1 cellular context compared by ENCODE assay signal in genomic region chr6:135195522-135195921, GRCh38.
TF ChIP-seq lines count a peak whose summit lies in the region.

No MANE protein-coding gene starts in this region.

TF ChIP-seq in WTC11, 78 proteins besides CTCF, POLR2A, EP300 and RAD21 (continued from another document):
- TF ChIP-seq USF2 (CRISPR knock-in tag; IDR thresholded peaks at IDR 0.05) (no peak), TEAD4 (CRISPR knock-in tag; IDR thresholded peaks at IDR 0.05) (no peak), RELA (CRISPR knock-in tag; IDR thresholded peaks at IDR 0.05; ENCODE audit: borderline replicate concordance) (no peak), E2F4 (CRISPR knock-in tag; IDR thresholded peaks at IDR 0.05; ENCODE audit: borderline replicate concordance, low read depth) (no peak), EMX1 (CRISPR knock-in tag; IDR thresholded peaks at IDR 0.05) (no peak), FOXJ3 (CRISPR knock-in tag; IDR thresholded peaks at IDR 0.05; ENCODE audit: borderline replicate concordance) (no peak), ZNF138 (CRISPR knock-in tag; conservative IDR thresholded peaks at IDR 0.05) (no peak)
- TF ChIP-seq, protein P1, sequence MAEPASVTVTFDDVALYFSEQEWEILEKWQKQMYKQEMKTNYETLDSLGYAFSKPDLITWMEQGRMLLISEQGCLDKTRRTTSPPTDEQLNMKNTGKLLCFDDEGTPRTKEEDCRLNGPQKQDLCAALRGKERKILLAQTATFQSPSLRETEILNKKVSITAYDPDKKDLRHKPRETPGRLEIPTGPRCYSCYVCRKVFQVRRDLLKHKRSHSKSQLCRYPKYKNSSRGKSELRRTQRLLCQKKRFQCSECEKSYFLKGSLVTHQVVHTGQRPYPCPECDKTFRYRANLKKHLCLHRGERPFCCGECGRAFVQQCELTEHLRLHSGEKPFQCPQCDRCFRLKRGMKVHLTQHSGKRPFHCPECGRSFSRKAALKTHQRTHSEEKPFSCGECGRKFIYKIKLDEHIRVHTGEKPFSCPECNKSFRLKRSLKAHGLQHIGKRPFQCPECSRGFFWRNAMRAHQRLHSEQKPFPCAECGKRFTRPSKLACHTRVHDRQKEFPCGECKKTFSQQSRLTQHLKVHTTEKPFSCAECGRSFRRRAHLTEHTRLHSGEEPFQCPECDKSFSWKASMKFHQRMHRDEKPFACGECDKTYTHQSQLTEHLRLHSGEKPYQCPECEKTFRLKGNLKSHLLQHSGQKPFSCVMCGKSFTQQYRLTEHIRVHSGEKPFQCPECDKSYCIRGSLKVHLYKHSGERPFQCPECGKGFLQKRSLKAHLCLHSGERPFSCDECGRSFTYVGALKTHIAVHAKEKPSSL (CRISPR knock-in tag; conservative IDR thresholded peaks at IDR 0.05): no peak
- TF ChIP-seq, protein P2, sequence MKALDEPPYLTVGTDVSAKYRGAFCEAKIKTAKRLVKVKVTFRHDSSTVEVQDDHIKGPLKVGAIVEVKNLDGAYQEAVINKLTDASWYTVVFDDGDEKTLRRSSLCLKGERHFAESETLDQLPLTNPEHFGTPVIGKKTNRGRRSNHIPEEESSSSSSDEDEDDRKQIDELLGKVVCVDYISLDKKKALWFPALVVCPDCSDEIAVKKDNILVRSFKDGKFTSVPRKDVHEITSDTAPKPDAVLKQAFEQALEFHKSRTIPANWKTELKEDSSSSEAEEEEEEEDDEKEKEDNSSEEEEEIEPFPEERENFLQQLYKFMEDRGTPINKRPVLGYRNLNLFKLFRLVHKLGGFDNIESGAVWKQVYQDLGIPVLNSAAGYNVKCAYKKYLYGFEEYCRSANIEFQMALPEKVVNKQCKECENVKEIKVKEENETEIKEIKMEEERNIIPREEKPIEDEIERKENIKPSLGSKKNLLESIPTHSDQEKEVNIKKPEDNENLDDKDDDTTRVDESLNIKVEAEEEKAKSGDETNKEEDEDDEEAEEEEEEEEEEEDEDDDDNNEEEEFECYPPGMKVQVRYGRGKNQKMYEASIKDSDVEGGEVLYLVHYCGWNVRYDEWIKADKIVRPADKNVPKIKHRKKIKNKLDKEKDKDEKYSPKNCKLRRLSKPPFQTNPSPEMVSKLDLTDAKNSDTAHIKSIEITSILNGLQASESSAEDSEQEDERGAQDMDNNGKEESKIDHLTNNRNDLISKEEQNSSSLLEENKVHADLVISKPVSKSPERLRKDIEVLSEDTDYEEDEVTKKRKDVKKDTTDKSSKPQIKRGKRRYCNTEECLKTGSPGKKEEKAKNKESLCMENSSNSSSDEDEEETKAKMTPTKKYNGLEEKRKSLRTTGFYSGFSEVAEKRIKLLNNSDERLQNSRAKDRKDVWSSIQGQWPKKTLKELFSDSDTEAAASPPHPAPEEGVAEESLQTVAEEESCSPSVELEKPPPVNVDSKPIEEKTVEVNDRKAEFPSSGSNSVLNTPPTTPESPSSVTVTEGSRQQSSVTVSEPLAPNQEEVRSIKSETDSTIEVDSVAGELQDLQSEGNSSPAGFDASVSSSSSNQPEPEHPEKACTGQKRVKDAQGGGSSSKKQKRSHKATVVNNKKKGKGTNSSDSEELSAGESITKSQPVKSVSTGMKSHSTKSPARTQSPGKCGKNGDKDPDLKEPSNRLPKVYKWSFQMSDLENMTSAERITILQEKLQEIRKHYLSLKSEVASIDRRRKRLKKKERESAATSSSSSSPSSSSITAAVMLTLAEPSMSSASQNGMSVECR (CRISPR knock-in tag; IDR thresholded peaks at IDR 0.05; ENCODE audit: borderline replicate concordance): no peak
